1 cellular context compared by ENCODE assay signal in the genomic region with DNA sequence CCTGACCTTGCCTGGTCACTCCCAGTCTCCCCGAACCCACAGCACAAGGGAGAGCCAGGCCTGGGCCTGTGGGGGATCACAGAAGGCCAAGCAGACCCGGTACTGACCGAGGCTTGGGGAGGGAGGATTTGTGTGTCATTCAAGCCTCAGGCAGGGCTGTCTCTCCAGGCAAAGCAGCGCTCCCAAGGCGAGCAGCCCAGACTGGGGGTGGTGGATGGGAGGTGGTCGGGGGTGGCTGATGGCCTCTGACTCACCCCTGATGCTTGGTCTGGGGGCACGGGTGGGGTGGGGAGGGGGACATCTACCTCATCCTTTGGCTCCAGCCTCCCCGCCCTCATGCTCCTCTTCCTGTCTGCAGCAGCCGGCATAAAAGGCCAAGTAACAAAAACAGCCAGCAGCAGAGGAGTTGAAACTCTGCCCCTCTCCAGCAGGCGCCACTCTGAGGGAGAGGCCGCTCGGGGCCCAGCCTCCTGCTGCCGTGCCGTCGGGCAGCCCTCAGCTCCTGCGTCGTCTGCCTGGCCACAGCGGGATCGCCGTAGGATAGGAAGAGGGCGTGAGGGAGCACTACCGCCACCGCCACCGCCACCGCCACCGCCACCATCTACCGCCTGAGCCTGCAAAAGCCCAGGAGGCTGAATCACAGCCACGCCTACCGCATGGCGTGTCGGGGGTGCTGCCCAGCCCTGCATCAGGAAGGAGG.
A peak's percentile ranks its signal among the peaks of the same experiment; 100 is the strongest.
TF ChIP-seq lines count a peak whose summit lies in the region.

No MANE protein-coding gene starts in this region.

TF ChIP-seq in H1, 55 proteins besides CTCF, POLR2A, EP300 and RAD21 (continued from another document):
- TF ChIP-seq, protein P1, sequence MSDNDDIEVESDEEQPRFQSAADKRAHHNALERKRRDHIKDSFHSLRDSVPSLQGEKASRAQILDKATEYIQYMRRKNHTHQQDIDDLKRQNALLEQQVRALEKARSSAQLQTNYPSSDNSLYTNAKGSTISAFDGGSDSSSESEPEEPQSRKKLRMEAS (IDR thresholded peaks at IDR 0.05), result peak; percentile 84
- TF ChIP-seq TEAD4 (IDR thresholded peaks at IDR 0.05; ENCODE audit: low read depth, low read length) (no peak), TBP (IDR thresholded peaks at IDR 0.05; ENCODE audit: low read depth, low read length) (0 out of 2 replicates have a peak, but pooled peaks have one; percentile 21), EZH2 (IDR thresholded peaks at IDR 0.05; ENCODE audit: low read depth, low read length, severe bottlenecking) (no peak), SUZ12 (IDR thresholded peaks at IDR 0.05; ENCODE audit: low read length) (no peak), MAFK (IDR thresholded peaks at IDR 0.05; ENCODE audit: low read depth, low read length) (no peak), PHF8 (conservative IDR thresholded peaks at IDR 0.05; ENCODE audit: low read depth, low read length) (no peak), GABPA (IDR thresholded peaks at IDR 0.05; ENCODE audit: borderline replicate concordance, insufficient read depth, low read length) (0 out of 2 replicates have a peak, but pooled peaks have one; percentile 32), FOSL1 (IDR thresholded peaks at IDR 0.05; ENCODE audit: insufficient read depth, low read depth, low read length) (no peak), BRCA1 (IDR thresholded peaks at IDR 0.05; ENCODE audit: low read depth, low read length) (no peak), BCL11A (IDR thresholded peaks at IDR 0.05; ENCODE audit: low read depth in 2 of 2, low read length in 2 of 2) (no peak), CEBPB (IDR thresholded peaks at IDR 0.05; ENCODE audit: low read depth, low read length) (no peak), TCF12 (IDR thresholded peaks at IDR 0.05; ENCODE audit: low read depth, low read length) (no peak), SIX5 (IDR thresholded peaks at IDR 0.05; ENCODE audit: low read depth, low read length) (no peak), BACH1 (IDR thresholded peaks at IDR 0.05; ENCODE audit: low read length) (no peak), HDAC2 (IDR thresholded peaks at IDR 0.05; ENCODE audit: borderline replicate concordance in 1 of 2, low read depth in 2 of 2, low read length in 2 of 2) (no peak), SP2 (IDR thresholded peaks at IDR 0.05; ENCODE audit: low read length) (no peak)
- TF ChIP-seq, protein P2, sequence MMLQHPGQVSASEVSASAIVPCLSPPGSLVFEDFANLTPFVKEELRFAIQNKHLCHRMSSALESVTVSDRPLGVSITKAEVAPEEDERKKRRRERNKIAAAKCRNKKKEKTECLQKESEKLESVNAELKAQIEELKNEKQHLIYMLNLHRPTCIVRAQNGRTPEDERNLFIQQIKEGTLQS (IDR thresholded peaks at IDR 0.05; ENCODE audit: insufficient read depth, low read depth, low read length), result no peak
- TF ChIP-seq, protein P3, sequence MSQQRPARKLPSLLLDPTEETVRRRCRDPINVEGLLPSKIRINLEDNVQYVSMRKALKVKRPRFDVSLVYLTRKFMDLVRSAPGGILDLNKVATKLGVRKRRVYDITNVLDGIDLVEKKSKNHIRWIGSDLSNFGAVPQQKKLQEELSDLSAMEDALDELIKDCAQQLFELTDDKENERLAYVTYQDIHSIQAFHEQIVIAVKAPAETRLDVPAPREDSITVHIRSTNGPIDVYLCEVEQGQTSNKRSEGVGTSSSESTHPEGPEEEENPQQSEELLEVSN (IDR thresholded peaks at IDR 0.05), result peak; percentile 75; the same call in 1 of the 2 replicates
